8 cellular contexts compared by ENCODE assay signal in genomic region chr12:111274820-111275219, GRCh38.
A peak's percentile ranks its signal among the peaks of the same experiment; 100 is the strongest.
DNase-seq lines count a peak whose midpoint lies in the region; ATAC-seq and TF ChIP-seq lines count a peak whose summit lies in the region.

No MANE protein-coding gene starts in this region.

- ATAC-seq in HG02610 (IDR thresholded peaks at IDR 0.05; ENCODE audit: unreplicated experiment) (no peak), sciatic nerve (no peak)

- no peak overlapping the region for H3K4me3 ChIP-seq in choroid plexus epithelial cell (ENCODE audit: low read depth, low read length)

- peak; percentile 58 for TF ChIP-seq CTCF in choroid plexus epithelial cell (conservative IDR thresholded peaks at IDR 0.05; ENCODE audit: low read depth, low read length)

- intact Hi-C loops in posterior vena cava (cut with DNase I) = no loop called here
- intact Hi-C loops in sciatic nerve (cut with DNase I) = no loop called here

- peak; percentile 4 for DNase-seq in SKM-1 treated with dmso at 0.1 percent for 144 hours (lab: John Stamatoyannopoulos, UW; ENCODE audit: unreplicated experiment)
- DNase-seq in SKM-1 (lab: John Stamatoyannopoulos, UW; ENCODE audit: unreplicated experiment) = no peak
- DNase-seq in NAMALWA (ENCODE audit: low spot score) = peak; percentile 45
- DNase-seq in choroid plexus epithelial cell (ENCODE audit: low read depth) = peak; percentile 20
- peak; percentile 50 for DNase-seq in superior temporal gyrus (ENCODE audit: extremely low spot score)
- DNase-seq in posterior vena cava (ENCODE audit: low spot score) = no peak
- no peak for DNase-seq in sciatic nerve (ENCODE audit: low spot score)

Comparison
In these comparisons a context has a peak if more than half of its experiments do, and no peak if none do; other contexts are left out.
1. DNase-seq: peak in SKM-1 treated with dmso at 0.1 percent for 144 hours (single experiment), NAMALWA (single experiment), choroid plexus epithelial cell (single experiment) and superior temporal gyrus (single experiment); none in SKM-1 (single experiment), posterior vena cava (single experiment) and sciatic nerve (single experiment).